1 cellular context compared by ENCODE assay signal in genomic region chr6:107565165-107565723, GRCh38.
TF ChIP-seq lines count a peak whose summit lies in the region.

No MANE protein-coding gene starts in this region.

TF ChIP-seq in GM23338, 12 proteins besides CTCF, POLR2A, EP300 and RAD21 (continued from another document):
- TF ChIP-seq ZNF462 (CRISPR knock-in tag; IDR thresholded peaks at IDR 0.05) = no peak
- TF ChIP-seq EZH2 (IDR thresholded peaks at IDR 0.05; ENCODE audit: low read depth, unreplicated experiment) = no peak
- no peak for TF ChIP-seq ZNF331 (CRISPR knock-in tag; IDR thresholded peaks at IDR 0.05; ENCODE audit: low read depth)
- TF ChIP-seq ETS1 (IDR thresholded peaks at IDR 0.05) = no peak
- TF ChIP-seq NANOG (IDR thresholded peaks at IDR 0.05; ENCODE audit: borderline replicate concordance) = no peak
- TF ChIP-seq CREB1 (CRISPR knock-in tag; IDR thresholded peaks at IDR 0.05; ENCODE audit: low read depth) = no peak
- TF ChIP-seq JUNB (IDR thresholded peaks at IDR 0.05; ENCODE audit: unreplicated experiment) = no peak
- TF ChIP-seq POLR2AphosphoS5 (IDR thresholded peaks at IDR 0.05; ENCODE audit: low read depth) = no peak
- TF ChIP-seq, protein P1, sequence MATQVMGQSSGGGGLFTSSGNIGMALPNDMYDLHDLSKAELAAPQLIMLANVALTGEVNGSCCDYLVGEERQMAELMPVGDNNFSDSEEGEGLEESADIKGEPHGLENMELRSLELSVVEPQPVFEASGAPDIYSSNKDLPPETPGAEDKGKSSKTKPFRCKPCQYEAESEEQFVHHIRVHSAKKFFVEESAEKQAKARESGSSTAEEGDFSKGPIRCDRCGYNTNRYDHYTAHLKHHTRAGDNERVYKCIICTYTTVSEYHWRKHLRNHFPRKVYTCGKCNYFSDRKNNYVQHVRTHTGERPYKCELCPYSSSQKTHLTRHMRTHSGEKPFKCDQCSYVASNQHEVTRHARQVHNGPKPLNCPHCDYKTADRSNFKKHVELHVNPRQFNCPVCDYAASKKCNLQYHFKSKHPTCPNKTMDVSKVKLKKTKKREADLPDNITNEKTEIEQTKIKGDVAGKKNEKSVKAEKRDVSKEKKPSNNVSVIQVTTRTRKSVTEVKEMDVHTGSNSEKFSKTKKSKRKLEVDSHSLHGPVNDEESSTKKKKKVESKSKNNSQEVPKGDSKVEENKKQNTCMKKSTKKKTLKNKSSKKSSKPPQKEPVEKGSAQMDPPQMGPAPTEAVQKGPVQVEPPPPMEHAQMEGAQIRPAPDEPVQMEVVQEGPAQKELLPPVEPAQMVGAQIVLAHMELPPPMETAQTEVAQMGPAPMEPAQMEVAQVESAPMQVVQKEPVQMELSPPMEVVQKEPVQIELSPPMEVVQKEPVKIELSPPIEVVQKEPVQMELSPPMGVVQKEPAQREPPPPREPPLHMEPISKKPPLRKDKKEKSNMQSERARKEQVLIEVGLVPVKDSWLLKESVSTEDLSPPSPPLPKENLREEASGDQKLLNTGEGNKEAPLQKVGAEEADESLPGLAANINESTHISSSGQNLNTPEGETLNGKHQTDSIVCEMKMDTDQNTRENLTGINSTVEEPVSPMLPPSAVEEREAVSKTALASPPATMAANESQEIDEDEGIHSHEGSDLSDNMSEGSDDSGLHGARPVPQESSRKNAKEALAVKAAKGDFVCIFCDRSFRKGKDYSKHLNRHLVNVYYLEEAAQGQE (IDR thresholded peaks at IDR 0.05; ENCODE audit: unreplicated experiment) = no peak
- no peak for TF ChIP-seq ZNF114 (CRISPR knock-in tag; IDR thresholded peaks at IDR 0.05)
- TF ChIP-seq STAT1 (IDR thresholded peaks at IDR 0.05; ENCODE audit: unreplicated experiment) = no peak
